In the genomic region with DNA sequence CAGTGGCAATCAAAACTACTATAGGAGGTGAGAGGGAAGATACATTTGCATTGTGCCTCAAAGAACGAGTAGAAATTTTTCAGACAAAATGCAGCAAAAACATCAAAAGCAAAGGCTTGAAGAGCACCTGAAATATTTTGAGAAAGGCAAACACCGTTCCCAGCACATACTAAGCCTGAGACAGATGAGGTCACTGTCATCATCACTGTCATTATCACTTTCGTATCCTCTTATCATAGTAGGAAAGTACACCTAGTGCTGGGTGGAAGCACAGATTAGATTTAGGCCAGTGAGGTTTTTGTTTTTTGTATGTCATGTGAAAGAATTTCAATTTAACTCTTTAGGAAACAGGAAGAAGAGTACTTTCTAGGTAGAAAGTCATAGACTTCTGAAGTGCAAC, we compare ENCODE assay signal across 27 cellular contexts.
"Had no signal": no experiment of that assay in that cellular context is flagged by ENCODE, and none has a peak within 500 bp of the region (broad histone marks: within the 10 kb centered on the region; RNA-seq: fewer than 3 reads in every experiment).

No MANE protein-coding gene starts in this region.

- H3K27ac ChIP-seq: neutrophil, pancreas, prostate gland, right atrium auricular region, right lobe of liver, sigmoid colon, spleen, suprapubic skin, testis, tibial artery, transverse colon, upper lobe of right lung, uterus had no signal

- H3K4me3 ChIP-seq: pancreas, prostate gland, right atrium auricular region, right lobe of liver, sigmoid colon, spleen, suprapubic skin, testis, tibial artery, transverse colon, upper lobe of right lung, uterus had no signal

- H3K9me3 ChIP-seq: neutrophil, pancreas, prostate gland, right atrium auricular region, right lobe of liver, testis, tibial artery, transverse colon, upper lobe of right lung, uterus had no signal

- FAIRE-seq: pancreas, small intestine had no signal

- DNase-seq: naive thymus-derived CD8-positive, alpha-beta T cell; nephron progenitor cell; nucleus accumbens; pancreas; retina; right lobe of liver; sigmoid colon; small intestine; spleen; stimulated activated CD4-positive, alpha-beta T cell treated with anti-CD3 and anti-CD28 coated beads, Interleukin-12 subunit alpha, Interleukin-12 subunit beta, amount 100 ng/mL, for 4 hours; stimulated activated CD4-positive, alpha-beta T cell treated with anti-CD3 and anti-CD28 coated beads, Interleukin-1b, Interleukin-23, amount 100 ng/mL, for 48 hours; stimulated activated CD4-positive, alpha-beta T cell treated with anti-CD3 and anti-CD28 coated beads, Interleukin-4, amount 100 ng/mL, for 1 hour; stimulated activated CD4-positive, alpha-beta T cell treated with anti-CD3 and anti-CD28 coated beads, Interleukin-4, amount 100 ng/mL, for 4 hours; stimulated activated CD8-positive, alpha-beta memory T cell treated with anti-CD3 and anti-CD28 coated beads, Interleukin-4, amount 100 ng/mL, for 48 hours; stimulated activated naive CD4-positive, alpha-beta T cell; stimulated activated naive CD8-positive, alpha-beta T cell treated with anti-CD3 and anti-CD28 coated beads, Interleukin-15, amount 100 ng/mL, for 72 hours; stimulated activated naive CD8-positive, alpha-beta T cell treated with anti-CD3 and anti-CD28 coated beads, Interleukin-15, Interleukin-2, amounts not matched to agents 100 U/mL and 50 U/mL, for 24 hours; substantia nigra; testis; tibial artery; transverse colon; upper lobe of right lung; uterus had no signal

- H3K4me1 ChIP-seq: pancreas, prostate gland, right lobe of liver, sigmoid colon, spleen, suprapubic skin, testis, tibial artery, transverse colon, upper lobe of right lung, uterus had no signal

- H3K27me3 ChIP-seq: neutrophil, pancreas, right atrium auricular region, right lobe of liver, sigmoid colon, spleen, suprapubic skin, testis, tibial artery, transverse colon, upper lobe of right lung, uterus had no signal

- ATAC-seq: naive thymus-derived CD8-positive, alpha-beta T cell; pancreas; right lobe of liver; stimulated activated naive CD8-positive, alpha-beta T cell treated with anti-CD3 and anti-CD28 coated beads, Interleukin-15, amount 100 ng/mL, for 72 hours; stimulated activated naive CD8-positive, alpha-beta T cell treated with anti-CD3 and anti-CD28 coated beads, Interleukin-15, Interleukin-2, amounts not matched to agents 100 U/mL and 50 U/mL, for 24 hours; upper lobe of right lung had no signal

- H3K36me3 ChIP-seq: neutrophil, pancreas, prostate gland, right atrium auricular region, right lobe of liver, sigmoid colon, spleen, suprapubic skin, tibial artery, transverse colon, upper lobe of right lung, uterus had no signal
